Comparison of ENCODE assay signal across 8 cellular contexts in the genomic region with DNA sequence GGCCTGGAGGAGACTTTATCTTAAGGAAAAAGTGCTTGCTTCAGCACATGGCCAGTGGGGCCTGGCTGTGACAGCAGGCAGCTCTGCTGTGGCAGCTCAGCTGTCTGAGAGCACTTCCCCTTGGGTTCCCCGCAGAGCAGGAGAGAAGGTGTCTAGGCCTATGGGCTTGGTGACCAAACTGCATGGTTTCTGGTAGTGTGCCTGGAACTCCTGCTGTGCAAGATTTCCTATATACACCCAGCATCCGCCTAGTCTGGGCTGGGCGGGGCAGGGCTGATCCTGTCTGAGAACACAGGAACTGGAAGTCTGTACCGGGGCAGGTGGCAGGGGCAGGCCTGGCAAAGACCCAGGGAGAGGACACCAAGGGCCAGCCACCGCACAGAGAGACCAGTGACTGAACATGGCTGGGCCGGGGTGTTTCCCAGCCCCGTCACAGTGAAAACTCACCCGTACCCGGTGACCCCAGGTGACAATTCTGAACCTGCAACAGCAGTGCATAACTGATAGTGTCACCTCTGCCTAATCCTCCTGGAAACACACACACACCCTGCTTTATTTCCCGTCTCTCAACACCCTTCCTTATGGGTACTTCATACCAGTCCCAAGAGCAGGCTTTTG. TPM values are rescaled to one million over a fixed set of nuclear protein-coding genes. Genes with fewer than 3 reads are reported as not detected.
A peak's percentile ranks its signal among the peaks of the same experiment; 100 is the strongest.
DNase-seq lines count a peak whose midpoint lies in the region; ATAC-seq and TF ChIP-seq lines count a peak whose summit lies in the region.

No MANE protein-coding gene starts in this region.

- peak in 1 of 10 donors; percentile 51 for DNase-seq in dorsolateral prefrontal cortex
- peak; percentile 34 for DNase-seq in natural killer cell
- DNase-seq in NCI-H1105 (lab: John Stamatoyannopoulos, UW), result no peak

- H3K36me3 ChIP-seq in OCI-LY3 (replicated peaks; ENCODE audit: low read depth, low read length), result peaks cover 8% of the 10 kb centered on the region

- no peaks in the 10 kb centered on the region for H3K9me3 ChIP-seq in OCI-LY3 (ENCODE audit: insufficient read depth, low read length)

- in situ Hi-C loops in GM18951 (cut with MboI; ENCODE audit: low sequenced_read_pairs, unreplicated experiment), result no loop called here

- peak; percentile 40 for ATAC-seq in HG03108 (IDR thresholded peaks at IDR 0.05; ENCODE audit: unreplicated experiment)
- ATAC-seq in natural killer cell, result peak; percentile 41 to 61 (median 54)
- no peak for ATAC-seq in HG02970 (IDR thresholded peaks at IDR 0.05; ENCODE audit: low FRiP score, unreplicated experiment)

- H3K27ac Mint-ChIP-seq in natural killer cell, result peak overlapping the region; percentile 56 to 77

- TF ChIP-seq POLR2A in GM18951 (IDR thresholded peaks at IDR 0.05; ENCODE audit: extremely low read depth, insufficient read depth, insufficient read length), result peak; percentile 17

- peaks cover 72% of the 10 kb centered on the region for H3K79me2 ChIP-seq in OCI-LY3 (ENCODE audit: low read length)

- H3K9ac ChIP-seq in OCI-LY3 (ENCODE audit: low read length), result peak overlapping the region; percentile 76

- no peak overlapping the region for H2AFZ ChIP-seq in OCI-LY3 (ENCODE audit: low read depth, low read length)

- no peaks in the 10 kb centered on the region for H4K20me1 ChIP-seq in OCI-LY3 (ENCODE audit: insufficient read depth, low read length)

- H3K36me3 Mint-ChIP-seq in natural killer cell, result no peaks in the 10 kb centered on the region

- H3K4me2 ChIP-seq in OCI-LY3 (ENCODE audit: low read length), result peak overlapping the region; percentile 61

- H3K27ac ChIP-seq in C4-2B, result peak overlapping the region; percentile 85
- H3K27ac ChIP-seq in OCI-LY3 (ENCODE audit: low read length), result peak overlapping the region; percentile 95
- peak overlapping the region in 52 of 59 donors; percentile 0 to 94 (median 60) for H3K27ac ChIP-seq in dorsolateral prefrontal cortex

- H3K9me3 Mint-ChIP-seq in natural killer cell, result no peaks in the 10 kb centered on the region

- H3K4me1 Mint-ChIP-seq in natural killer cell, result peaks cover 49 to 69% of the 10 kb centered on the region in 2 donors

- H3K27me3 Mint-ChIP-seq in natural killer cell (ENCODE audit: low read depth in 2 of 2), result no peaks in the 10 kb centered on the region

- intact Hi-C loops in dorsolateral prefrontal cortex (cut with DNase I), result loop anchor here in 1 of 2 donors (5.0 kb wide), 1 partner anchor 37 kb away; no protein-coding TSS in a partner anchor
- intact Hi-C loops in natural killer cell (cut with micrococcal nuclease), result loop anchor here (10.0 kb wide), 1 partner anchor 361 kb away; no protein-coding TSS in a partner anchor

- TF ChIP-seq CTCF in C4-2B (conservative IDR thresholded peaks at IDR 0.05) (no peak), OCI-LY3 (IDR thresholded peaks at IDR 0.05; ENCODE audit: low read depth, low read length) (no peak), dorsolateral prefrontal cortex (IDR thresholded peaks at IDR 0.05 in 54 of 56, conservative IDR thresholded peaks at IDR 0.05 in 2 of 56; ENCODE audit: low read depth in 1 of 56, partially characterized antibody in 56 of 56) (no peak), natural killer cell (IDR thresholded peaks at IDR 0.05) (no peak)

- peaks cover 89% of the 10 kb centered on the region for H3K4me1 ChIP-seq in OCI-LY3 (ENCODE audit: low read length)

- H3K27me3 ChIP-seq in OCI-LY3 (ENCODE audit: low read depth, low read length), result no peaks in the 10 kb centered on the region
- H3K27me3 ChIP-seq in dorsolateral prefrontal cortex, result no peaks in the 10 kb centered on the region

- peak overlapping the region; percentile 9 for H3K4me3 Mint-ChIP-seq in natural killer cell

- H3K4me3 ChIP-seq in OCI-LY3 (ENCODE audit: low read length) (peak overlapping the region; percentile 8), dorsolateral prefrontal cortex (no peak overlapping the region)

RNA-seq across cellular contexts. Expression of a gene that starts 39.3 kb away (rescaled TPM):
- total RNA-seq in dorsolateral prefrontal cortex (100 to 1,000 TPM; 104 to 179 (median 138) TPM), natural killer cell (10 to 100 TPM; 81.4 to 85.2 (median 81.9) TPM)

RNA-seq across cellular contexts. Expression of a gene that starts 41.4 kb away (rescaled TPM):
- total RNA-seq in dorsolateral prefrontal cortex, result 1 to 10 TPM in 6 of 120 experiments, under 1 TPM in 41, not detected in 73; 0.26 to 2.4 (median 0.57) TPM
- total RNA-seq in natural killer cell, result under 1 TPM in 1 of 3 donors, not detected in 2; 0.26 TPM
